ENCODE assay signal across 8 cellular contexts in genomic region chr1:64686828-64687724, GRCh38. TPM values are rescaled to one million over a fixed set of nuclear protein-coding genes. Genes with fewer than 3 reads are reported as not detected.
DNase-seq lines count a peak whose midpoint lies in the region; ATAC-seq and TF ChIP-seq lines count a peak whose summit lies in the region.

No MANE protein-coding gene starts in this region.

- DNase-seq in AG10803 (ENCODE audit: low read depth): peak; percentile 51
- DNase-seq in NCI-H748 (lab: John Stamatoyannopoulos, UW; ENCODE audit: unreplicated experiment): peak; percentile 37
- DNase-seq in activated naive CD8-positive, alpha-beta T cell treated with anti-CD3 and anti-CD28 coated beads for 36 hours: peak; percentile 10
- peak; percentile 43 for DNase-seq in glomerular visceral epithelial cell (ENCODE audit: extremely low spot score)
- peak; percentile 52 for DNase-seq in pulmonary artery endothelial cell (ENCODE audit: low read depth, low spot score)

- TF ChIP-seq CTCF in AG10803 (conservative IDR thresholded peaks at IDR 0.05; ENCODE audit: low read length) (peak; percentile 95), GM12872 (IDR thresholded peaks at IDR 0.05; ENCODE audit: insufficient read depth, low read depth, low read length) (peak; percentile 80)

- H3K9me3 Mint-ChIP-seq in activated naive CD8-positive, alpha-beta T cell treated with anti-CD3 and anti-CD28 coated beads for 36 hours: no peaks in the 10 kb centered on the region

- H3K4me1 Mint-ChIP-seq in activated naive CD8-positive, alpha-beta T cell treated with anti-CD3 and anti-CD28 coated beads for 36 hours: no peaks in the 10 kb centered on the region

- H3K27ac Mint-ChIP-seq in activated naive CD8-positive, alpha-beta T cell treated with anti-CD3 and anti-CD28 coated beads for 36 hours: no peak overlapping the region

- H3K4me3 ChIP-seq in AG10803 (ENCODE audit: low read length): no peak overlapping the region

- ATAC-seq in HG03108 (IDR thresholded peaks at IDR 0.05; ENCODE audit: unreplicated experiment) (peak; percentile 49), HG02763 (IDR thresholded peaks at IDR 0.05; ENCODE audit: unreplicated experiment) (no peak)

- H3K27me3 Mint-ChIP-seq in activated naive CD8-positive, alpha-beta T cell treated with anti-CD3 and anti-CD28 coated beads for 36 hours: no peaks in the 10 kb centered on the region

- no peaks in the 10 kb centered on the region for H3K36me3 Mint-ChIP-seq in activated naive CD8-positive, alpha-beta T cell treated with anti-CD3 and anti-CD28 coated beads for 36 hours

- H3K4me3 Mint-ChIP-seq in activated naive CD8-positive, alpha-beta T cell treated with anti-CD3 and anti-CD28 coated beads for 36 hours: no peak overlapping the region

RNA-seq across cellular contexts. Expression of gene RAVER2, which starts 57.8 kb away (rescaled TPM):
- total RNA-seq in activated naive CD8-positive, alpha-beta T cell treated with anti-CD3 and anti-CD28 coated beads for 36 hours: 1 to 10 TPM; 9.6 TPM
- total RNA-seq in pulmonary artery endothelial cell: 9.9 and 10.2 TPM in 2 replicates
